In genomic region chr15:74992619-74993018, GRCh38 we compare ENCODE assay signal across 2 cellular contexts.
TF ChIP-seq lines count a peak whose summit lies in the region.

No MANE protein-coding gene starts in this region.

TF ChIP-seq in HEK293, 187 proteins besides CTCF, POLR2A, EP300 and RAD21:
- TF ChIP-seq PRDM10 (tag by site-specific recombination; IDR thresholded peaks at IDR 0.05) (peak; percentile 31), ZFHX2 (tag by site-specific recombination; conservative IDR thresholded peaks at IDR 0.05) (no peak), TSHZ1 (tag by site-specific recombination; IDR thresholded peaks at IDR 0.05; ENCODE audit: borderline replicate concordance) (no peak), ZNF626 (tag by site-specific recombination; IDR thresholded peaks at IDR 0.05) (no peak), ZNF214 (tag by site-specific recombination; IDR thresholded peaks at IDR 0.05; ENCODE audit: borderline replicate concordance) (no peak)
- TF ChIP-seq, protein P1, sequence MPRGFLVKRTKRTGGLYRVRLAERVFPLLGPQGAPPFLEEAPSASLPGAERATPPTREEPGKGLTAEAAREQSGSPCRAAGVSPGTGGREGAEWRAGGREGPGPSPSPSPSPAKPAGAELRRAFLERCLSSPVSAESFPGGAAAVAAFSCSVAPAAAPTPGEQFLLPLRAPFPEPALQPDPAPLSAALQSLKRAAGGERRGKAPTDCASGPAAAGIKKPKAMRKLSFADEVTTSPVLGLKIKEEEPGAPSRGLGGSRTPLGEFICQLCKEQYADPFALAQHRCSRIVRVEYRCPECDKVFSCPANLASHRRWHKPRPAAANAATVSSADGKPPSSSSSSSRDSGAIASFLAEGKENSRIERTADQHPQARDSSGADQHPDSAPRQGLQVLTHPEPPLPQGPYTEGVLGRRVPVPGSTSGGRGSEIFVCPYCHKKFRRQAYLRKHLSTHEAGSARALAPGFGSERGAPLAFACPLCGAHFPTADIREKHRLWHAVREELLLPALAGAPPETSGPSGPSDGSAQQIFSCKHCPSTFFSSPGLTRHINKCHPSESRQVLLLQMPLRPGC (tag by site-specific recombination; IDR thresholded peaks at IDR 0.05), result no peak

TF ChIP-seq in K562, 482 proteins besides CTCF, POLR2A, EP300 and RAD21:
- TF ChIP-seq, protein P2, sequence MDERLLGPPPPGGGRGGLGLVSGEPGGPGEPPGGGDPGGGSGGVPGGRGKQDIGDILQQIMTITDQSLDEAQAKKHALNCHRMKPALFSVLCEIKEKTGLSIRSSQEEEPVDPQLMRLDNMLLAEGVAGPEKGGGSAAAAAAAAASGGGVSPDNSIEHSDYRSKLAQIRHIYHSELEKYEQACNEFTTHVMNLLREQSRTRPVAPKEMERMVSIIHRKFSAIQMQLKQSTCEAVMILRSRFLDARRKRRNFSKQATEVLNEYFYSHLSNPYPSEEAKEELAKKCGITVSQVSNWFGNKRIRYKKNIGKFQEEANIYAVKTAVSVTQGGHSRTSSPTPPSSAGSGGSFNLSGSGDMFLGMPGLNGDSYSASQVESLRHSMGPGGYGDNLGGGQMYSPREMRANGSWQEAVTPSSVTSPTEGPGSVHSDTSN (CRISPR knock-in tag; IDR thresholded peaks at IDR 0.05; ENCODE audit: low read depth), result no peak
- TF ChIP-seq, protein P2 (tag; conservative IDR thresholded peaks at IDR 0.05; ENCODE audit: low read depth), result peak; percentile 70
- TF ChIP-seq HMGN3 (IDR thresholded peaks at IDR 0.05; ENCODE audit: borderline replicate concordance, extremely low read depth, insufficient read length, low read depth, low read length), result no peak
- no peak for TF ChIP-seq ZNF140 (CRISPR knock-in tag; IDR thresholded peaks at IDR 0.05)
- TF ChIP-seq FOXM1 (IDR thresholded peaks at IDR 0.05; ENCODE audit: low read depth), result no peak
- no peak for TF ChIP-seq FOXM1 (CRISPR knock-in tag; IDR thresholded peaks at IDR 0.05; ENCODE audit: low read depth)
- TF ChIP-seq, protein P3, sequence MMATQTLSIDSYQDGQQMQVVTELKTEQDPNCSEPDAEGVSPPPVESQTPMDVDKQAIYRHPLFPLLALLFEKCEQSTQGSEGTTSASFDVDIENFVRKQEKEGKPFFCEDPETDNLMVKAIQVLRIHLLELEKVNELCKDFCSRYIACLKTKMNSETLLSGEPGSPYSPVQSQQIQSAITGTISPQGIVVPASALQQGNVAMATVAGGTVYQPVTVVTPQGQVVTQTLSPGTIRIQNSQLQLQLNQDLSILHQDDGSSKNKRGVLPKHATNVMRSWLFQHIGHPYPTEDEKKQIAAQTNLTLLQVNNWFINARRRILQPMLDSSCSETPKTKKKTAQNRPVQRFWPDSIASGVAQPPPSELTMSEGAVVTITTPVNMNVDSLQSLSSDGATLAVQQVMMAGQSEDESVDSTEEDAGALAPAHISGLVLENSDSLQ (IDR thresholded peaks at IDR 0.05), result no peak
- no peak for TF ChIP-seq CGGBP1 (CRISPR knock-in tag; IDR thresholded peaks at IDR 0.05)
- TF ChIP-seq, protein P4, sequence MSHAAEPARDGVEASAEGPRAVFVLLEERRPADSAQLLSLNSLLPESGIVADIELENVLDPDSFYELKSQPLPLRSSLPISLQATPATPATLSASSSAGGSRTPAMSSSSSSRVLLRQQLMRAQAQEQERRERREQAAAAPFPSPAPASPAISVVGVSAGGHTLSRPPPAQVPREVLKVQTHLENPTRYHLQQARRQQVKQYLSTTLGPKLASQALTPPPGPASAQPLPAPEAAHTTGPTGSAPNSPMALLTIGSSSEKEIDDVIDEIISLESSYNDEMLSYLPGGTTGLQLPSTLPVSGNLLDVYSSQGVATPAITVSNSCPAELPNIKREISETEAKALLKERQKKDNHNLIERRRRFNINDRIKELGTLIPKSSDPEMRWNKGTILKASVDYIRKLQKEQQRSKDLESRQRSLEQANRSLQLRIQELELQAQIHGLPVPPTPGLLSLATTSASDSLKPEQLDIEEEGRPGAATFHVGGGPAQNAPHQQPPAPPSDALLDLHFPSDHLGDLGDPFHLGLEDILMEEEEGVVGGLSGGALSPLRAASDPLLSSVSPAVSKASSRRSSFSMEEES (CRISPR knock-in tag; IDR thresholded peaks at IDR 0.05), result peak; percentile 47
- TF ChIP-seq MEIS2 (IDR thresholded peaks at IDR 0.05; ENCODE audit: partially characterized antibody), result peak; percentile 51
- no peak for TF ChIP-seq NR2C1 (IDR thresholded peaks at IDR 0.05)
- TF ChIP-seq NR2C1 (tag; IDR thresholded peaks at IDR 0.05), result no peak
